In the genomic region with DNA sequence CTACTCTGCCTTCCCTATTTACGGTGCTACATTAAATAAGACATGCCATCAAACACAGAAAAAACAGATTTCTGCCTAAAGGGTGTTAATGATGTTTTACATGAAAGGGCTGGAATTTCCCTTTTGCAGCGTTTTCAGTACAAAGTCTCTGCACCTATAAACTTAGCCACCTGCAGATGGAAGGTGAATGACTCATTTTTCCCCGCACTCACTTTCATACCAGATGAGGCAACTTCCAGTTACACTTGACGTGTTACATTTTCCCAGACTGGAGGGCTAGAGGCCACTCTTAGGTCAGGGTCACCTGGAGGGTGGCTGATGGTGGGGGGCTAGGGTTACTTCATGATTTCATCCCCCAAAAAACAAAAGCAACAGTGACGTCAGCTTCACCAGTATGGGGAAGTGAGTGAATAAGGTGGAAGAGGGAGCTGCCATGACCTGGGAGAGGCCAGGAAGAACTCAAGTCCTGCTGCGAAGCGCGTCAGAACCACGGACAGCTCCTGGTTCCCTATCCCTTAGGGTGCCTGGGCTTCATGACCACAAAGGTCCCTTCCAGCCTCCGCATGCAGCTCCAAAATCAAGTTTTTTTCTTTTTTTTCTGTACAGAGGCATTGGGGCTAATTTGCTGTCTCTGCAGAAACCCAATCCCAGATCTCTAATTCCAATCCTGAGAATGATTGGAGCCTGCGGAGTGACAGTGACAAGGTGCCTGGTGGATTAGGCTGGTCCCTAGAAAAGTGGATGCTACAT, we compare ENCODE assay signal across 8 cellular contexts.
DNase-seq lines count a peak whose midpoint lies in the region; ATAC-seq and TF ChIP-seq lines count a peak whose summit lies in the region.

No MANE protein-coding gene starts in this region.

- no peak overlapping the region for H3K18ac ChIP-seq in H9 (ENCODE audit: insufficient read length, low read depth, low read length)

- no peaks in the 10 kb centered on the region for H3K36me3 Mint-ChIP-seq in H9 (ENCODE audit: insufficient read depth in 1 of 3, low read depth in 3 of 3)
- H3K36me3 Mint-ChIP-seq in memory B cell = no peaks in the 10 kb centered on the region

- H3K27ac ChIP-seq in H9 (ENCODE audit: insufficient read length, low read depth, low read length) = no peak overlapping the region
- H3K27ac ChIP-seq in RWPE2 (ENCODE audit: poor library complexity, severe bottlenecking) = no peak overlapping the region

- no peak overlapping the region for H4K8ac ChIP-seq in H9 (replicated peaks; ENCODE audit: insufficient read length, low read depth, low read length)

- no peak overlapping the region for H4K5ac ChIP-seq in H9 (ENCODE audit: insufficient read length, low read depth, low read length)

- H3K23ac ChIP-seq in H9 (ENCODE audit: insufficient read length, low read depth, low read length) = no peak overlapping the region

- no peak overlapping the region for H2BK15ac ChIP-seq in H9 (ENCODE audit: low read depth, low read length)

- no peak overlapping the region for H2AFZ ChIP-seq in H9 (ENCODE audit: low read length)

- H3T11ph ChIP-seq in H9 (ENCODE audit: low read length) = no peak overlapping the region

- no peak overlapping the region for H3K27ac Mint-ChIP-seq in H9
- H3K27ac Mint-ChIP-seq in memory B cell = no peak overlapping the region

- no peaks in the 10 kb centered on the region for H3K79me2 ChIP-seq in H9 (ENCODE audit: insufficient read depth, low read length)

- no peak overlapping the region for H2AK5ac ChIP-seq in H9 (ENCODE audit: insufficient read length, low read length)

- ATAC-seq in GM18519 (IDR thresholded peaks at IDR 0.05; ENCODE audit: low FRiP score, unreplicated experiment) (peak; percentile 76), RWPE2 (ENCODE audit: low read depth) (0 out of 3 replicates have a peak, but pooled peaks have one; percentile 40), memory B cell (ENCODE audit: low read depth) (peak; percentile 57), GM18909 (IDR thresholded peaks at IDR 0.05; ENCODE audit: poor library complexity, unreplicated experiment) (no peak)

- H3K56ac ChIP-seq in H9 (ENCODE audit: insufficient read length, low read depth, low read length) = no peak overlapping the region

- peak; percentile 71 for DNase-seq in H9
- no peak for DNase-seq in RWPE2 (ENCODE audit: low spot score)
- DNase-seq in memory B cell (ENCODE audit: low spot score in 2 of 2) = no peak
- DNase-seq in EL = no peak
- DNase-seq in MV-4-11 (lab: John Stamatoyannopoulos, UW) = no peak
- DNase-seq in NCI-H146 (lab: John Stamatoyannopoulos, UW) = no peak

- no peak overlapping the region for H3K4me3 ChIP-seq in RWPE2 (ENCODE audit: severe bottlenecking)

- no peak overlapping the region for H3K4me2 ChIP-seq in H9 (ENCODE audit: insufficient read depth, insufficient read length, low read length)

- no peak overlapping the region for H4K91ac ChIP-seq in H9 (ENCODE audit: insufficient read length, low read depth, low read length)

- no peaks in the 10 kb centered on the region for H4K20me1 ChIP-seq in H9 (ENCODE audit: control insufficient read depth, insufficient read depth, insufficient read length)

- H3K27me3 Mint-ChIP-seq in H9 (ENCODE audit: low read depth) (peaks cover 11% of the 10 kb centered on the region), memory B cell (peaks cover 15% of the 10 kb centered on the region)

- no peak overlapping the region for H3K4ac ChIP-seq in H9 (ENCODE audit: low read depth, low read length)

- no peak overlapping the region for H3K4me3 Mint-ChIP-seq in H9
- H3K4me3 Mint-ChIP-seq in memory B cell = no peak overlapping the region

- no peaks in the 10 kb centered on the region for H3K4me1 ChIP-seq in H9 (ENCODE audit: insufficient read depth, low read length)
- no peaks in the 10 kb centered on the region for H3K4me1 ChIP-seq in RWPE2 (ENCODE audit: insufficient read depth, poor library complexity, severe bottlenecking)

- H3K79me1 ChIP-seq in H9 (ENCODE audit: insufficient read depth, low read depth, low read length, poor library complexity, severe bottlenecking) = no peaks in the 10 kb centered on the region

- H2BK12ac ChIP-seq in H9 (ENCODE audit: insufficient read length, low read depth, low read length) = no peak overlapping the region

- H3K14ac ChIP-seq in H9 (ENCODE audit: insufficient read depth, low read length) = no peak overlapping the region

- H3K23me2 ChIP-seq in H9 (ENCODE audit: insufficient read length, low read depth, low read length, poor library complexity, severe bottlenecking) = no peaks in the 10 kb centered on the region

- H3K9ac ChIP-seq in H9 (ENCODE audit: extremely low read depth, insufficient read length, low read length) = no peak overlapping the region

- TF ChIP-seq CTCF in H9 (conservative IDR thresholded peaks at IDR 0.05) (no peak), RWPE2 (IDR thresholded peaks at IDR 0.05; ENCODE audit: poor library complexity, severe bottlenecking) (no peak)

- no peaks in the 10 kb centered on the region for H3K27me3 ChIP-seq in H9 (ENCODE audit: insufficient read depth, low read length)
- H3K27me3 ChIP-seq in RWPE2 (ENCODE audit: insufficient read depth, poor library complexity, severe bottlenecking) = no peaks in the 10 kb centered on the region

- H2BK120ac ChIP-seq in H9 (ENCODE audit: low read depth, low read length, poor library complexity, severe bottlenecking) = no peak overlapping the region

- no peaks in the 10 kb centered on the region for H3K36me3 ChIP-seq in RWPE2 (ENCODE audit: low read depth)

- H3K9me3 ChIP-seq in H9 (ENCODE audit: control insufficient read depth, low read depth, low read length) = no peaks in the 10 kb centered on the region
- no peaks in the 10 kb centered on the region for H3K9me3 ChIP-seq in RWPE2 (ENCODE audit: severe bottlenecking)

- H2BK5ac ChIP-seq in H9 (ENCODE audit: insufficient read length, low read length) = no peak overlapping the region

- no peak overlapping the region for H2BK20ac ChIP-seq in H9 (ENCODE audit: low read depth, low read length, poor library complexity, severe bottlenecking)

- WGBS in H9 (ENCODE audit: extremely low coverage, insufficient read length, low lambda C conversion rate) = no CpG with 5 or more reads among the region's 11 CpGs

- H3K9me3 Mint-ChIP-seq in H9 = no peaks in the 10 kb centered on the region; a peak in 1 of 5 replicates
- H3K9me3 Mint-ChIP-seq in memory B cell = no peaks in the 10 kb centered on the region

- H3K4me1 Mint-ChIP-seq in H9 = no peaks in the 10 kb centered on the region
- peaks cover 7% of the 10 kb centered on the region for H3K4me1 Mint-ChIP-seq in memory B cell
